In genomic region chr2:36672199-36672598, GRCh38 we compare ENCODE assay signal across 10 cellular contexts. TPM values are rescaled to one million over a fixed set of nuclear protein-coding genes. Genes with fewer than 3 reads are reported as not detected.
DNase-seq lines count a peak whose midpoint lies in the region; ATAC-seq and TF ChIP-seq lines count a peak whose summit lies in the region.
"Had no signal": no experiment of that assay in that cellular context is flagged by ENCODE, and none has a peak within 500 bp of the region (broad histone marks: within the 10 kb centered on the region; RNA-seq: fewer than 3 reads in every experiment).

No MANE protein-coding gene starts in this region.

- H3K27ac ChIP-seq in left ventricle myocardium inferior (replicated peaks) (no peak overlapping the region), RWPE2 (ENCODE audit: poor library complexity, severe bottlenecking) (no peak overlapping the region)

- H3K4me1 ChIP-seq in left ventricle myocardium inferior (no peaks in the 10 kb centered on the region), RWPE2 (ENCODE audit: insufficient read depth, poor library complexity, severe bottlenecking) (peaks cover 7% of the 10 kb centered on the region)

- H3K27me3 ChIP-seq in left ventricle myocardium inferior (ENCODE audit: low read depth) (peaks cover 8% of the 10 kb centered on the region), RWPE2 (ENCODE audit: insufficient read depth, poor library complexity, severe bottlenecking) (no peaks in the 10 kb centered on the region)

- intact Hi-C loops in left ventricle myocardium inferior (cut with micrococcal nuclease), result no loop called here
- intact Hi-C loops in Right ventricle myocardium superior (cut with DNase I), result no loop called here
- intact Hi-C loops in activated naive CD4-positive, alpha-beta T cell treated with anti-CD3 and anti-CD28 coated beads for 36 hours (cut with micrococcal nuclease), result no loop called here

- H3K9me3 Mint-ChIP-seq in activated naive CD8-positive, alpha-beta T cell treated with anti-CD3 and anti-CD28 coated beads for 36 hours, result no peaks in the 10 kb centered on the region
- H3K9me3 Mint-ChIP-seq in activated naive CD4-positive, alpha-beta T cell treated with anti-CD3 and anti-CD28 coated beads for 36 hours, result no peaks in the 10 kb centered on the region
- H3K9me3 Mint-ChIP-seq: natural killer cell had no signal

- DNase-seq in left ventricle myocardium inferior (no peak), Right ventricle myocardium superior (no peak), RWPE2 (ENCODE audit: low spot score) (no peak), fibroblast of villous mesenchyme (ENCODE audit: low read depth) (peak; percentile 50), NCI-H187 (lab: John Stamatoyannopoulos, UW) (no peak), NCI-H2227 (lab: John Stamatoyannopoulos, UW; ENCODE audit: unreplicated experiment) (no peak)
- no peak for DNase-seq in activated naive CD8-positive, alpha-beta T cell treated with anti-CD3 and anti-CD28 coated beads for 36 hours
- no peak for DNase-seq in activated naive CD4-positive, alpha-beta T cell treated with anti-CD3 and anti-CD28 coated beads for 36 hours
- DNase-seq: GF-D8, natural killer cell had no signal

- H3K4me3 ChIP-seq in left ventricle myocardium inferior (no peak overlapping the region), RWPE2 (ENCODE audit: severe bottlenecking) (no peak overlapping the region), fibroblast of villous mesenchyme (ENCODE audit: low read depth, low read length) (no peak overlapping the region)

- H3K4me3 Mint-ChIP-seq in activated naive CD8-positive, alpha-beta T cell treated with anti-CD3 and anti-CD28 coated beads for 36 hours, result no peak overlapping the region
- no peak overlapping the region for H3K4me3 Mint-ChIP-seq in activated naive CD4-positive, alpha-beta T cell treated with anti-CD3 and anti-CD28 coated beads for 36 hours
- H3K4me3 Mint-ChIP-seq: natural killer cell had no signal

- H3K27ac Mint-ChIP-seq in activated naive CD8-positive, alpha-beta T cell treated with anti-CD3 and anti-CD28 coated beads for 36 hours, result no peak overlapping the region
- no peak overlapping the region for H3K27ac Mint-ChIP-seq in activated naive CD4-positive, alpha-beta T cell treated with anti-CD3 and anti-CD28 coated beads for 36 hours
- H3K27ac Mint-ChIP-seq: natural killer cell had no signal

- TF ChIP-seq CTCF in left ventricle myocardium inferior (IDR thresholded peaks at IDR 0.05; ENCODE audit: borderline replicate concordance) (peak; percentile 54), RWPE2 (IDR thresholded peaks at IDR 0.05; ENCODE audit: poor library complexity, severe bottlenecking) (peak; percentile 80), fibroblast of villous mesenchyme (IDR thresholded peaks at IDR 0.05; ENCODE audit: insufficient read depth, low read depth, low read length) (peak; percentile 56)

- H3K9me3 ChIP-seq in left ventricle myocardium inferior (replicated peaks) (no peaks in the 10 kb centered on the region), RWPE2 (ENCODE audit: severe bottlenecking) (no peaks in the 10 kb centered on the region)

- H3K27me3 Mint-ChIP-seq in activated naive CD8-positive, alpha-beta T cell treated with anti-CD3 and anti-CD28 coated beads for 36 hours, result no peaks in the 10 kb centered on the region
- H3K27me3 Mint-ChIP-seq in activated naive CD4-positive, alpha-beta T cell treated with anti-CD3 and anti-CD28 coated beads for 36 hours (ENCODE audit: low read depth), result peaks cover 10% of the 10 kb centered on the region

- no peaks in the 10 kb centered on the region for H3K36me3 Mint-ChIP-seq in activated naive CD8-positive, alpha-beta T cell treated with anti-CD3 and anti-CD28 coated beads for 36 hours
- no peaks in the 10 kb centered on the region for H3K36me3 Mint-ChIP-seq in activated naive CD4-positive, alpha-beta T cell treated with anti-CD3 and anti-CD28 coated beads for 36 hours (ENCODE audit: low read depth)
- H3K36me3 Mint-ChIP-seq: natural killer cell had no signal

- peaks cover 10% of the 10 kb centered on the region for H3K4me1 Mint-ChIP-seq in activated naive CD8-positive, alpha-beta T cell treated with anti-CD3 and anti-CD28 coated beads for 36 hours
- H3K4me1 Mint-ChIP-seq in activated naive CD4-positive, alpha-beta T cell treated with anti-CD3 and anti-CD28 coated beads for 36 hours (ENCODE audit: low read depth), result peaks cover 6% of the 10 kb centered on the region

- CTCF ChIA-PET in activated naive CD4-positive, alpha-beta T cell treated with anti-CD3 and anti-CD28 coated beads for 36 hours (lab: Charles Lee), result interaction anchor here (1.1 kb wide), 1 partner anchor 98 kb away, joined by 5 read pairs; no protein-coding TSS in a partner anchor

- H3K36me3 ChIP-seq in left ventricle myocardium inferior (no peaks in the 10 kb centered on the region), RWPE2 (ENCODE audit: low read depth) (no peaks in the 10 kb centered on the region)

- no peak for ATAC-seq in Right ventricle myocardium superior (ENCODE audit: poor library complexity)
- peak; percentile 60; the same call in 2 of the 3 replicates for ATAC-seq in RWPE2 (ENCODE audit: low read depth)
- ATAC-seq: natural killer cell had no signal

RNA-seq across cellular contexts. Expression of gene VIT, which starts 24.3 kb away (rescaled TPM):
- total RNA-seq in left ventricle myocardium inferior (8.5 TPM), Right ventricle myocardium superior (19.4 TPM), fibroblast of villous mesenchyme (under 0.01 TPM in 1 of 2 replicates, not detected in the other)
- total RNA-seq in activated naive CD8-positive, alpha-beta T cell treated with anti-CD3 and anti-CD28 coated beads for 36 hours, result not detected
- total RNA-seq in activated naive CD4-positive, alpha-beta T cell treated with anti-CD3 and anti-CD28 coated beads for 36 hours, result not detected
